In genomic region chr16:88315543-88316105, GRCh38 we compare ENCODE assay signal across 12 cellular contexts.
DNase-seq lines count a peak whose midpoint lies in the region; ATAC-seq, FAIRE-seq and TF ChIP-seq lines count a peak whose summit lies in the region.
"Had no signal": no experiment of that assay in that cellular context is flagged by ENCODE, and none has a peak within 500 bp of the region (broad histone marks: within the 10 kb centered on the region; RNA-seq: fewer than 3 reads in every experiment).

No MANE protein-coding gene starts in this region.

- H3K27me3 ChIP-seq in breast epithelium: no peaks in the 10 kb centered on the region
- no peaks in the 10 kb centered on the region for H3K27me3 ChIP-seq in K562 (ENCODE audit: control insufficient read depth in 2 of 2, insufficient read depth in 2 of 2, low read length in 2 of 2)
- H3K27me3 ChIP-seq in kidney epithelial cell (ENCODE audit: control insufficient read depth, insufficient read depth, low read length): no peaks in the 10 kb centered on the region
- no peaks in the 10 kb centered on the region for H3K27me3 ChIP-seq in uterus

- H3K27me3 Mint-ChIP-seq in MCF 10A (ENCODE audit: insufficient read depth, unreplicated experiment): no peaks in the 10 kb centered on the region

- H3K36me3 ChIP-seq in breast epithelium: no peaks in the 10 kb centered on the region
- no peaks in the 10 kb centered on the region for H3K36me3 ChIP-seq in K562 (ENCODE audit: control insufficient read depth, insufficient read depth, low read length)
- no peaks in the 10 kb centered on the region for H3K36me3 ChIP-seq in kidney epithelial cell (ENCODE audit: control insufficient read depth, insufficient read depth, low read length)
- H3K36me3 ChIP-seq in uterus: no peaks in the 10 kb centered on the region

- no peaks in the 10 kb centered on the region for H3K79me2 ChIP-seq in K562 (ENCODE audit: control insufficient read depth, insufficient read depth, low read length)

- no peak overlapping the region for H3K4me3 Mint-ChIP-seq in MCF 10A (ENCODE audit: unreplicated experiment)
- H3K4me3 Mint-ChIP-seq: IgD-negative memory B cell had no signal

- TF ChIP-seq RAD21 in K562 (CRISPR knock-in tag; conservative IDR thresholded peaks at IDR 0.05 in 1 of 2, IDR thresholded peaks at IDR 0.05 in 1 of 2): no peak

- peak overlapping the region; percentile 68; the same call in 1 of the 2 replicates for H2AFZ ChIP-seq in K562 (ENCODE audit: low read depth, low read length)

- in situ Hi-C loops in K562 (cut with MboI): no loop called here

- peaks cover 0 to 9% of the 10 kb centered on the region in 2 donors for H3K9me3 ChIP-seq in breast epithelium
- 0 out of 2 replicates have a peak, but pooled peaks cover 2% of the 10 kb centered on the region for H3K9me3 ChIP-seq in K562 (replicated peaks; ENCODE audit: control insufficient read depth, insufficient read depth, low read depth, low read length)
- no peaks in the 10 kb centered on the region for H3K9me3 ChIP-seq in uterus

- TF ChIP-seq EP300 in K562 (IDR thresholded peaks at IDR 0.05; ENCODE audit: low read length): no peak

- ATAC-seq in K562 (peak; percentile 80), HG03025 (IDR thresholded peaks at IDR 0.05; ENCODE audit: low FRiP score, unreplicated experiment) (no peak)

- peak overlapping the region; percentile 49 for H3K4me2 ChIP-seq in K562 (ENCODE audit: insufficient read depth, low read length)

- DNase-seq in MCF 10A (ENCODE audit: unreplicated experiment) (peak; percentile 69), breast epithelium (ENCODE audit: low spot score in 2 of 2) (no peak), K562 (ENCODE audit: extremely low read depth in 1 of 4, low spot score in 3 of 4) (peak; percentile 52 to 71 (median 66)), kidney epithelial cell (ENCODE audit: low read depth) (peak; percentile 31), uterus (peak; percentile 48 to 61), T1000 (lab: John Stamatoyannopoulos, UW) (no peak)
- DNase-seq in stimulated activated CD4-positive, alpha-beta T cell treated with anti-CD3 and anti-CD28 coated beads, Interleukin-15, amount 100 ng/mL, for 24 hours: no peak
- DNase-seq: activated CD4-positive, alpha-beta T cell treated with anti-CD3 and anti-CD28 coated beads for 1 hour; NCI-H510A had no signal

- TF ChIP-seq POLR2A in breast epithelium (IDR thresholded peaks at IDR 0.05) (no peak), K562 (conservative IDR thresholded peaks at IDR 0.05) (no peak), uterus (IDR thresholded peaks at IDR 0.05) (no peak)

- H3K27ac ChIP-seq in breast epithelium: no peak overlapping the region
- no peak overlapping the region for H3K27ac ChIP-seq in K562 (ENCODE audit: extremely low read depth, low read depth, low read length)
- peak overlapping the region in 1 of 2 donors; percentile 30 for H3K27ac ChIP-seq in uterus

- no peaks in the 10 kb centered on the region for H3K36me3 Mint-ChIP-seq in MCF 10A (ENCODE audit: insufficient read depth, unreplicated experiment)
- H3K36me3 Mint-ChIP-seq: IgD-negative memory B cell had no signal

- H4K20me1 ChIP-seq in K562 (replicated peaks; ENCODE audit: control insufficient read depth, insufficient read depth, low read length): no peaks in the 10 kb centered on the region

- BruUV-seq in MCF 10A (replicated peaks; lab: Mats Ljungman, UMichigan) (no TSS peak), K562 (replicated peaks; lab: Mats Ljungman, UMichigan) (no TSS peak)

- intact Hi-C loops in MCF 10A (cut with micrococcal nuclease): no loop called here
- intact Hi-C loops in breast epithelium (cut with DNase I; ENCODE audit: low total_unique reads): no loop called here
- intact Hi-C loops in K562 (cut with micrococcal nuclease): no loop called here
- intact Hi-C loops in uterus (cut with DNase I; ENCODE audit: low total_unique reads): no loop called here

- no peaks in the 10 kb centered on the region for H3K4me1 Mint-ChIP-seq in MCF 10A (ENCODE audit: insufficient read depth, unreplicated experiment)

- WGBS in K562 (ENCODE audit: insufficient coverage, low coverage, missing lambda C conversion rate): 11% methylated on average over 20 of the region's 20 CpGs

- H3K27ac Mint-ChIP-seq in MCF 10A (ENCODE audit: low read depth, unreplicated experiment): no peak overlapping the region
- H3K27ac Mint-ChIP-seq: IgD-negative memory B cell had no signal

- FAIRE-seq in K562 (lab: Jason Lieb, UNC): peak; percentile 71
- FAIRE-seq: A204.1 had no signal

- no peaks in the 10 kb centered on the region for H3K4me1 ChIP-seq in breast epithelium
- peaks cover 10 to 48% of the 10 kb centered on the region in 2 experiments; a peak in 4 of 5 replicates for H3K4me1 ChIP-seq in K562 (replicated peaks in 1 of 2; ENCODE audit: control insufficient read depth in 2 of 2, insufficient read depth in 2 of 2, low read length in 2 of 2)
- H3K4me1 ChIP-seq in uterus: peaks cover 0 to 10% of the 10 kb centered on the region in 2 donors

- TF ChIP-seq CTCF in MCF 10A (IDR thresholded peaks at IDR 0.05; ENCODE audit: unreplicated experiment) (no peak), breast epithelium (IDR thresholded peaks at IDR 0.05) (no peak), K562 (IDR thresholded peaks at IDR 0.05 in 2 of 3, conservative IDR thresholded peaks at IDR 0.05 in 1 of 3; ENCODE audit: insufficient read depth in 2 of 3, low read depth in 1 of 3, low read length in 3 of 3) (no peak), kidney epithelial cell (IDR thresholded peaks at IDR 0.05; ENCODE audit: insufficient read depth, low read length, poor library complexity, severe bottlenecking) (no peak), uterus (IDR thresholded peaks at IDR 0.05) (no peak)

- peaks cover 12% of the 10 kb centered on the region for H3K9me3 Mint-ChIP-seq in MCF 10A (ENCODE audit: unreplicated experiment)

- H3K9ac ChIP-seq in K562 (ENCODE audit: insufficient read depth in 1 of 2, low read depth in 2 of 2, low read length in 2 of 2): peak overlapping the region in 1 of 2 experiments; percentile 68; a peak in 2 of 4 replicates

- H3K4me3 ChIP-seq in breast epithelium (peak overlapping the region in 1 of 3 donors; percentile 22), K562 (no peak overlapping the region), kidney epithelial cell (ENCODE audit: low read depth, low read length) (no peak overlapping the region), uterus (no peak overlapping the region)

- CTCF ChIA-PET in MCF 10A (lab: Yijun Ruan, JAX): interaction anchor here (1.0 kb wide), 1 partner anchor 11 kb away, joined by 3 read pairs; no protein-coding TSS in a partner anchor
- CTCF ChIA-PET in K562 (lab: Yijun Ruan, JAX; ENCODE audit: low intra/inter-chr PET ratio): no interaction called here

- POLR2A ChIA-PET in MCF 10A (lab: Yijun Ruan, JAX) (no interaction called here), K562 (lab: Yijun Ruan, JAX) (interaction anchor here (0.5 to 1.0 kb wide), 2 partner anchors 14 to 308 kb away, joined by 3 read pairs; no protein-coding TSS in a partner anchor)

- no peaks in the 10 kb centered on the region for H3K9me1 ChIP-seq in K562 (ENCODE audit: control insufficient read depth, insufficient read depth, low read length)

TF ChIP-seq in K562, 482 proteins besides CTCF, POLR2A, EP300 and RAD21 (continues in another document):
- TF ChIP-seq HBP1 (CRISPR knock-in tag; IDR thresholded peaks at IDR 0.05) (no peak), MCM7 (IDR thresholded peaks at IDR 0.05) (no peak), HDAC1 (IDR thresholded peaks at IDR 0.05) (no peak), ZKSCAN3 (CRISPR knock-in tag; IDR thresholded peaks at IDR 0.05) (no peak), ZNF592 (IDR thresholded peaks at IDR 0.05) (0 out of 2 replicates have a peak, but pooled peaks have one; percentile 19), TARDBP (IDR thresholded peaks at IDR 0.05) (no peak), CBFA2T3 (IDR thresholded peaks at IDR 0.05) (0 out of 2 replicates have a peak, but pooled peaks have one; percentile 10), NR4A1 (CRISPR knock-in tag; IDR thresholded peaks at IDR 0.05) (no peak), NR4A1 (tag; IDR thresholded peaks at IDR 0.05) (no peak)

Comparison
In these comparisons a context has a peak if more than half of its experiments do, and no peak if none do; other contexts are left out.
1. DNase-seq: peak in MCF 10A (single experiment), K562 (4 of 4), kidney epithelial cell (single experiment) and uterus (2 of 2); none in breast epithelium (0 of 2), stimulated activated CD4-positive, alpha-beta T cell treated with anti-CD3 and anti-CD28 coated beads, Interleukin-15, amount 100 ng/mL, for 24 hours (single experiment) and T1000 (single experiment).